In the genomic region with DNA sequence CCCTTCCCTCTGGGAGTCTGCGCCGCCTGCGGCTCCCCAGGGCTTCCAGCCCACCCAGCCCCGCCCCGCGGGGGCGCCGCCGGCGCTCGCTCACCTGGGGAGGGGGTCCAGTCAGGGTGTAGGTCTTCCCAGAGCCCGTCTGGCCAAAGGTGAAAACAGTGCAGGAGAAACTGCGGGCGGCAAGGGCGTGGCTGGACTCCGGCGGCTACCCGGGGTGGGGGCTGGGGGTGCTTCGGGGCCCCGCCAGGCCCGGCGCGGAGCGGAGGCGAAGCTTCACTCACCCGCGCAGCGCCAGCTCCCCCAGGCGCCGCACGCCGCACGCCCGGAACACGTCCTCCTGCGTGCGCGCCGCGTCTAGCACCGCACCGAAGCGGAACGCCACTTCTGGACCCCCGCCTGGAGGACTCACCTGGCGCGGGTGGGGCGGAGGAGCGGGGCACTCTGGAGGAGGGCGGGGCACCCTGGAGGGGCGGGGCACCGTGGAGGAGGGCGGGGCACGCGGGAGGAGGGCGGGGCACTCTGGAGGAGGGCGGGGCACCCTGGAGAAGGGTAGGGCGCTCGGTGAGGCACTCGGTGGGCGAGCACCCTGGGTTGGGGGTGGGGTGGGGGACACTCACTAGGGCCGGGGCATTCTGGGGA, we compare ENCODE assay signal across 7 cellular contexts. TPM values are rescaled to one million over a fixed set of nuclear protein-coding genes. Genes with fewer than 3 reads are reported as not detected.
A peak's percentile ranks its signal among the peaks of the same experiment; 100 is the strongest.
DNase-seq lines count a peak whose midpoint lies in the region; ATAC-seq and TF ChIP-seq lines count a peak whose summit lies in the region.

No MANE protein-coding gene starts in this region.

- H3K4me3 ChIP-seq in HEK293 (ENCODE audit: low read depth, low read length) (peak overlapping the region; percentile 49), SJSA1 (peak overlapping the region; percentile 29), ovary (peak overlapping the region; percentile 19)

- POLR2A ChIA-PET in HEK293 (lab: Yijun Ruan, JAX): interaction anchor here (0.6 kb wide), 1 partner anchor 892 kb away, joined by 3 read pairs; no protein-coding TSS in a partner anchor

- H3K36me3 ChIP-seq in HEK293 (ENCODE audit: control insufficient read depth in 2 of 2, insufficient read depth in 1 of 2, low read length in 2 of 2): no peaks in the 10 kb centered on the region
- H3K36me3 ChIP-seq in SJSA1: no peaks in the 10 kb centered on the region
- H3K36me3 ChIP-seq in ovary: no peaks in the 10 kb centered on the region

- CTCF ChIA-PET in HEK293 (lab: Yijun Ruan, JAX): interaction anchor here (0.6 to 1.5 kb wide), 3 partner anchors 10 to 234 kb away, joined by 3 to 9 read pairs (median 6); no protein-coding TSS in a partner anchor

- no peak for TF ChIP-seq POLR2A in ovary (IDR thresholded peaks at IDR 0.05)

- TF ChIP-seq CTCF in HEK293 (tag by site-specific recombination; IDR thresholded peaks at IDR 0.05): no peak
- no peak for TF ChIP-seq CTCF in foreskin keratinocyte (conservative IDR thresholded peaks at IDR 0.05)
- TF ChIP-seq CTCF in ovary (IDR thresholded peaks at IDR 0.05): no peak

- intact Hi-C loops in ovary (cut with DNase I): no loop called here

- ATAC-seq in foreskin keratinocyte: peak; percentile 70
- no peak for ATAC-seq in HG02623 (IDR thresholded peaks at IDR 0.05; ENCODE audit: unreplicated experiment)

- no peaks in the 10 kb centered on the region for H3K9me3 ChIP-seq in HEK293 (ENCODE audit: control insufficient read depth, insufficient read depth, low read depth, low read length)
- H3K9me3 ChIP-seq in SJSA1 (replicated peaks): 0 out of 2 replicates have a peak, but pooled peaks cover 4% of the 10 kb centered on the region
- peaks cover 0 to 3% of the 10 kb centered on the region in 2 donors for H3K9me3 ChIP-seq in ovary

- H3K27me3 ChIP-seq in SJSA1 (replicated peaks): no peaks in the 10 kb centered on the region
- peaks cover 32% of the 10 kb centered on the region for H3K27me3 ChIP-seq in foreskin keratinocyte
- no peaks in the 10 kb centered on the region for H3K27me3 ChIP-seq in ovary

- no peak for TF ChIP-seq EP300 in ovary (IDR thresholded peaks at IDR 0.05)

- no peaks in the 10 kb centered on the region for H3K4me1 ChIP-seq in HEK293 (ENCODE audit: control insufficient read depth, insufficient read depth, low read length)
- peaks cover 5% of the 10 kb centered on the region for H3K4me1 ChIP-seq in SJSA1 (replicated peaks)
- no peaks in the 10 kb centered on the region for H3K4me1 ChIP-seq in foreskin keratinocyte
- H3K4me1 ChIP-seq in ovary (ENCODE audit: insufficient read depth): peaks cover 5% of the 10 kb centered on the region

- no peak overlapping the region for H3K27ac ChIP-seq in HEK293 (ENCODE audit: extremely low read depth, low read depth, low read length)
- no peak overlapping the region for H3K27ac ChIP-seq in SJSA1
- H3K27ac ChIP-seq in foreskin keratinocyte: no peak overlapping the region
- no peak overlapping the region for H3K27ac ChIP-seq in ovary

- WGBS in ovary, 3 donors: 2 to 3% (median 2%) methylated on average over 18 to 61 of the region's 62 CpGs

- DNase-seq in SJSA1 (ENCODE audit: low read depth in 1 of 2, low spot score in 2 of 2) (no peak), foreskin keratinocyte (peak in 1 of 2 donors; percentile 28), ovary (peak in 3 of 5 donors; percentile 49 to 64 (median 64)), NCI-H82 (lab: John Stamatoyannopoulos, UW) (no peak), NCI-H2196 treated with DMSO at 0.1 percent for 48 hours (lab: John Stamatoyannopoulos, UW; ENCODE audit: unreplicated experiment) (no peak)

TF ChIP-seq in HEK293, 187 proteins besides CTCF, POLR2A, EP300 and RAD21 (continues in another document):
- TF ChIP-seq, protein P1, sequence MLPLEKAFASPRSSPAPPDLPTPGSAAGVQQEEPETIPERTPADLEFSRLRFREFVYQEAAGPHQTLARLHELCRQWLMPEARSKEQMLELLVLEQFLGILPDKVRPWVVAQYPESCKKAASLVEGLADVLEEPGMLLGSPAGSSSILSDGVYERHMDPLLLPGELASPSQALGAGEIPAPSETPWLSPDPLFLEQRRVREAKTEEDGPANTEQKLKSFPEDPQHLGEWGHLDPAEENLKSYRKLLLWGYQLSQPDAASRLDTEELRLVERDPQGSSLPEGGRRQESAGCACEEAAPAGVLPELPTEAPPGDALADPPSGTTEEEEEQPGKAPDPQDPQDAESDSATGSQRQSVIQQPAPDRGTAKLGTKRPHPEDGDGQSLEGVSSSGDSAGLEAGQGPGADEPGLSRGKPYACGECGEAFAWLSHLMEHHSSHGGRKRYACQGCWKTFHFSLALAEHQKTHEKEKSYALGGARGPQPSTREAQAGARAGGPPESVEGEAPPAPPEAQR (tag by site-specific recombination; IDR thresholded peaks at IDR 0.05): no peak
- no peak for TF ChIP-seq ZNF121 (tag by site-specific recombination; IDR thresholded peaks at IDR 0.05)
- TF ChIP-seq KLF9 (tag by site-specific recombination; IDR thresholded peaks at IDR 0.05; ENCODE audit: low read depth): peak; percentile 71
- peak; percentile 12; the same call in 1 of the 2 replicates for TF ChIP-seq GLIS1 (tag by site-specific recombination; IDR thresholded peaks at IDR 0.05)
- peak; percentile 24; the same call in 1 of the 2 replicates for TF ChIP-seq SP2 (tag by site-specific recombination; IDR thresholded peaks at IDR 0.05)
- TF ChIP-seq ZNF544 (tag by site-specific recombination; IDR thresholded peaks at IDR 0.05): no peak
- TF ChIP-seq, protein P2, sequence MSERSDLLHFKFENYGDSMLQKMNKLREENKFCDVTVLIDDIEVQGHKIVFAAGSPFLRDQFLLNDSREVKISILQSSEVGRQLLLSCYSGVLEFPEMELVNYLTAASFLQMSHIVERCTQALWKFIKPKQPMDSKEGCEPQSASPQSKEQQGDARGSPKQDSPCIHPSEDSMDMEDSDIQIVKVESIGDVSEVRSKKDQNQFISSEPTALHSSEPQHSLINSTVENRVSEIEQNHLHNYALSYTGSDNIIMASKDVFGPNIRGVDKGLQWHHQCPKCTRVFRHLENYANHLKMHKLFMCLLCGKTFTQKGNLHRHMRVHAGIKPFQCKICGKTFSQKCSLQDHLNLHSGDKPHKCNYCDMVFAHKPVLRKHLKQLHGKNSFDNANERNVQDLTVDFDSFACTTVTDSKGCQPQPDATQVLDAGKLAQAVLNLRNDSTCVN (tag by site-specific recombination; optimal IDR thresholded peaks at IDR 0.05): peak; percentile 57
- peak; percentile 67 for TF ChIP-seq ZIC2 (tag by site-specific recombination; IDR thresholded peaks at IDR 0.05)
- TF ChIP-seq, protein P3, sequence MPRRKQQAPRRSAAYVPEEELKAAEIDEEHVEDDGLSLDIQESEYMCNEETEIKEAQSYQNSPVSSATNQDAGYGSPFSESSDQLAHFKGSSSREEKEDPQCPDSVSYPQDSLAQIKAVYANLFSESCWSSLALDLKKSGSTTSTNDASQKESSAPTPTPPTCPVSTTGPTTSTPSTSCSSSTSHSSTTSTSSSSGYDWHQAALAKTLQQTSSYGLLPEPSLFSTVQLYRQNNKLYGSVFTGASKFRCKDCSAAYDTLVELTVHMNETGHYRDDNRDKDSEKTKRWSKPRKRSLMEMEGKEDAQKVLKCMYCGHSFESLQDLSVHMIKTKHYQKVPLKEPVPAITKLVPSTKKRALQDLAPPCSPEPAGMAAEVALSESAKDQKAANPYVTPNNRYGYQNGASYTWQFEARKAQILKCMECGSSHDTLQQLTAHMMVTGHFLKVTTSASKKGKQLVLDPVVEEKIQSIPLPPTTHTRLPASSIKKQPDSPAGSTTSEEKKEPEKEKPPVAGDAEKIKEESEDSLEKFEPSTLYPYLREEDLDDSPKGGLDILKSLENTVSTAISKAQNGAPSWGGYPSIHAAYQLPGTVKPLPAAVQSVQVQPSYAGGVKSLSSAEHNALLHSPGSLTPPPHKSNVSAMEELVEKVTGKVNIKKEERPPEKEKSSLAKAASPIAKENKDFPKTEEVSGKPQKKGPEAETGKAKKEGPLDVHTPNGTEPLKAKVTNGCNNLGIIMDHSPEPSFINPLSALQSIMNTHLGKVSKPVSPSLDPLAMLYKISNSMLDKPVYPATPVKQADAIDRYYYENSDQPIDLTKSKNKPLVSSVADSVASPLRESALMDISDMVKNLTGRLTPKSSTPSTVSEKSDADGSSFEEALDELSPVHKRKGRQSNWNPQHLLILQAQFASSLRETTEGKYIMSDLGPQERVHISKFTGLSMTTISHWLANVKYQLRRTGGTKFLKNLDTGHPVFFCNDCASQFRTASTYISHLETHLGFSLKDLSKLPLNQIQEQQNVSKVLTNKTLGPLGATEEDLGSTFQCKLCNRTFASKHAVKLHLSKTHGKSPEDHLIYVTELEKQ (tag by site-specific recombination; IDR thresholded peaks at IDR 0.05; ENCODE audit: borderline replicate concordance): no peak
- TF ChIP-seq GLIS2 (tag by site-specific recombination; IDR thresholded peaks at IDR 0.05): peak; percentile 45

RNA-seq across cellular contexts. Expression of a gene that starts 1.0 kb away (rescaled TPM):
- total RNA-seq in SJSA1 (2014; rRNA removed; shearing (Covaris generic)): 0.13 and 0.85 TPM in 2 replicates
- total RNA-seq in foreskin keratinocyte (0.85 and 3.1 TPM in 2 replicates), ovary (10 to 100 TPM in 1 of 7 donors, 1 to 10 TPM in 4, under 1 TPM in 2; 0.78 to 17.8 (median 2.0) TPM)
- polyA plus RNA-seq in foreskin keratinocyte (1.7 and 2.4 TPM in 2 replicates), ovary (under 1 TPM in 1 of 2 donors, not detected in 1; 0.54 TPM)

RNA-seq across cellular contexts. Expression of a gene that starts 20.0 kb away (rescaled TPM):
- 0.37 and 0.53 TPM in 2 replicates for total RNA-seq in SJSA1 (2014; rRNA removed; shearing (Covaris generic))
- total RNA-seq in foreskin keratinocyte (not detected in 2 replicates), ovary (1 to 10 TPM in 1 of 7 donors, under 1 TPM in 4, not detected in 2; 0.30 to 3.9 (median 0.69) TPM)
- polyA plus RNA-seq in foreskin keratinocyte (not detected in 2 replicates), ovary (under 1 TPM in 1 of 2 donors, not detected in 1; 0.15 TPM)

RNA-seq across cellular contexts. Expression of a gene that starts 57.2 kb away (rescaled TPM):
- total RNA-seq in SJSA1 (2014; rRNA removed; shearing (Covaris generic)): 4.2 and 4.7 TPM in 2 replicates
- total RNA-seq in foreskin keratinocyte: 13.4 and 17.7 TPM in 2 replicates
- polyA plus RNA-seq in foreskin keratinocyte: 4.5 and 5.2 TPM in 2 replicates
- total RNA-seq in ovary: 10 to 100 TPM in 5 of 7 donors, 1 to 10 TPM in 2; 7.1 to 91.2 (median 19.8) TPM
- 10 to 100 TPM in 1 of 2 donors, 1 to 10 TPM in 1; 5.2 to 16.8 TPM for polyA plus RNA-seq in ovary

Comparison
In these comparisons a context has a peak if more than half of its experiments do, and no peak if none do; other contexts are left out.
1. DNase-seq: peak in ovary (3 of 5); none in SJSA1 (0 of 2), NCI-H82 (single experiment) and NCI-H2196 treated with DMSO at 0.1 percent for 48 hours (single experiment).
2. Peak in every context shown above with its lines, with median percentiles within 50 percentile points of each other: H3K4me3 ChIP-seq.